Comparison of ENCODE assay signal across 1 cellular context in genomic region chr9:20619492-20619860, GRCh38.
TF ChIP-seq lines count a peak whose summit lies in the region.

No MANE protein-coding gene starts in this region.

TF ChIP-seq in GM12878, 131 proteins besides CTCF, POLR2A, EP300 and RAD21 (continued from another document):
- no peak for TF ChIP-seq DPF2 (IDR thresholded peaks at IDR 0.05)
- TF ChIP-seq BCL11A (IDR thresholded peaks at IDR 0.05; ENCODE audit: low read depth, low read length), result no peak
- no peak for TF ChIP-seq USF1 (IDR thresholded peaks at IDR 0.05; ENCODE audit: borderline replicate concordance, extremely low read length, insufficient read depth, low read depth, low read length)
- TF ChIP-seq HDAC6 (IDR thresholded peaks at IDR 0.05; ENCODE audit: unreplicated experiment), result no peak
- no peak for TF ChIP-seq IRF5 (IDR thresholded peaks at IDR 0.05; ENCODE audit: borderline replicate concordance)
- TF ChIP-seq HDGF (IDR thresholded peaks at IDR 0.05), result no peak
- no peak for TF ChIP-seq REST (IDR thresholded peaks at IDR 0.05; ENCODE audit: low read depth, low read length)
- TF ChIP-seq NFIC (IDR thresholded peaks at IDR 0.05; ENCODE audit: low read depth, low read length), result no peak
- no peak for TF ChIP-seq WRNIP1 (IDR thresholded peaks at IDR 0.05; ENCODE audit: borderline replicate concordance, low read depth, low read length)
- no peak for TF ChIP-seq BRCA1 (IDR thresholded peaks at IDR 0.05; ENCODE audit: low read depth, low read length)
